ENCODE assay signal across 20 cellular contexts in the genomic region with DNA sequence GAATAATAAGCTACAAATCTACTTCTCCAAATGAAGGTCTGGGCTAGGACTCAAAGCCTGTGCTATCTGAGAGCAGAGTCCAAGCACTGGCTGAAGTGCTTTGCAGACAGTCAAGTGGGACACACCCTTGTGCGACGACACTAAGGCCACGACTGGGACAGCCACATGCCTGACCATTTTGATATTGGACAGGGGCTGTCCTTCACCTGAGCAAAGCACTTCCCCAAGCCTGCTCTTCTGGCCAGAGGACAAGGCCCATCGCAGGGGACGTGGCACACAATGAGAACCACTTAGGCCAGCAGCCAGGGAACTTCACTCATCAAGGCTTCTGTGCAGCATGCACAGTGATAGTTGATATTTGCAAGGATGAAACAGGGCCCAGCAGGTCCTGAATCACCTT.
DNase-seq lines count a peak whose midpoint lies in the region; ATAC-seq and TF ChIP-seq lines count a peak whose summit lies in the region.
"Had no signal": no experiment of that assay in that cellular context is flagged by ENCODE, and none has a peak within 500 bp of the region (broad histone marks: within the 10 kb centered on the region; RNA-seq: fewer than 3 reads in every experiment).

No MANE protein-coding gene starts in this region.

- WGBS in thyroid gland, 2 donors: 55 to 56% methylated on average over 5 of the region's 5 CpGs

- H3K4me3 ChIP-seq in left ventricle myocardium inferior (no peak overlapping the region), thyroid gland (replicated peaks in 1 of 3) (no peak overlapping the region)
- H3K4me3 ChIP-seq: A549, GM23248 had no signal

- H3K36me3 Mint-ChIP-seq in chondrocyte (ENCODE audit: low read depth): peaks cover 2% of the 10 kb centered on the region

- H3K27me3 Mint-ChIP-seq in chondrocyte (ENCODE audit: low read depth): no peaks in the 10 kb centered on the region
- H3K27me3 Mint-ChIP-seq: CD4-positive, alpha-beta memory T cell had no signal

- H3K36me3 ChIP-seq in left ventricle myocardium inferior (peaks cover 6% of the 10 kb centered on the region), thyroid gland (no peaks in the 10 kb centered on the region)

- H3K9me3 ChIP-seq in left ventricle myocardium inferior (replicated peaks) (no peaks in the 10 kb centered on the region), thyroid gland (no peaks in the 10 kb centered on the region)
- H3K9me3 ChIP-seq: A549 had no signal

- H3K9me3 Mint-ChIP-seq in chondrocyte (ENCODE audit: low read depth): no peaks in the 10 kb centered on the region
- H3K9me3 Mint-ChIP-seq: CD14-positive monocyte; CD4-positive, alpha-beta memory T cell; HFFc6 had no signal

- H3K4me3 Mint-ChIP-seq in chondrocyte (ENCODE audit: unreplicated experiment): no peak overlapping the region
- H3K4me3 Mint-ChIP-seq: CD14-positive monocyte; CD4-positive, alpha-beta memory T cell; HFFc6 had no signal

- ATAC-seq in Right ventricle myocardium superior (ENCODE audit: poor library complexity) (peak; percentile 59), HG02759 (IDR thresholded peaks at IDR 0.05; ENCODE audit: unreplicated experiment) (no peak)
- ATAC-seq: A549, HCT116, HepG2 had no signal

- H3K4me1 Mint-ChIP-seq in chondrocyte (ENCODE audit: low read depth): peaks cover 4% of the 10 kb centered on the region
- H3K4me1 Mint-ChIP-seq: CD14-positive monocyte; CD4-positive, alpha-beta memory T cell had no signal

- H3K27ac ChIP-seq in left ventricle myocardium inferior (replicated peaks) (no peak overlapping the region), thyroid gland (no peak overlapping the region)
- H3K27ac ChIP-seq: 22Rv1, A549, GM23248 had no signal

- DNase-seq in NCI-H2029 (lab: John Stamatoyannopoulos, UW) (peak; percentile 15), NCI-H2029 treated with DMSO at 0.1 percent for 48 hours (lab: John Stamatoyannopoulos, UW) (no peak), Right ventricle myocardium superior (no peak), left ventricle myocardium inferior (no peak), chondrocyte (ENCODE audit: low spot score) (peak; percentile 27), thyroid gland (peak; percentile 10 to 14)
- no peak for DNase-seq in activated CD8-positive, alpha-beta memory T cell treated with anti-CD3 and anti-CD28 coated beads for 24 hours
- DNase-seq: AML-193; CD4-positive, alpha-beta memory T cell; DMS153; DMS79; GDM1; GM23248; HFFc6 had no signal

- H3K4me1 ChIP-seq in left ventricle myocardium inferior (peaks cover 5% of the 10 kb centered on the region), thyroid gland (no peaks in the 10 kb centered on the region)
- H3K4me1 ChIP-seq: A549 had no signal

- no peak overlapping the region for H3K27ac Mint-ChIP-seq in chondrocyte (ENCODE audit: unreplicated experiment)
- H3K27ac Mint-ChIP-seq: CD14-positive monocyte; CD4-positive, alpha-beta memory T cell; HFFc6 had no signal

- no peak for TF ChIP-seq CTCF in left ventricle myocardium inferior (IDR thresholded peaks at IDR 0.05; ENCODE audit: borderline replicate concordance)
- no peak for TF ChIP-seq CTCF in chondrocyte (IDR thresholded peaks at IDR 0.05)
- TF ChIP-seq CTCF in thyroid gland (IDR thresholded peaks at IDR 0.05): no peak

- H3K27me3 ChIP-seq in left ventricle myocardium inferior (ENCODE audit: low read depth) (no peaks in the 10 kb centered on the region), thyroid gland (no peaks in the 10 kb centered on the region)

- TF ChIP-seq POLR2A in thyroid gland (IDR thresholded peaks at IDR 0.05): no peak

- intact Hi-C loops in Right ventricle myocardium superior (cut with DNase I) (no loop called here), left ventricle myocardium inferior (cut with micrococcal nuclease) (no loop called here), thyroid gland (cut with DNase I) (no loop called here)

Comparison
In these comparisons a context has a peak if more than half of its experiments do, and no peak if none do; other contexts are left out.
1. DNase-seq: peak in NCI-H2029 (single experiment), chondrocyte (single experiment) and thyroid gland (2 of 2); none in NCI-H2029 treated with DMSO at 0.1 percent for 48 hours (single experiment), Right ventricle myocardium superior (single experiment), left ventricle myocardium inferior (single experiment) and activated CD8-positive, alpha-beta memory T cell treated with anti-CD3 and anti-CD28 coated beads for 24 hours (single experiment).